ENCODE assay signal across 17 cellular contexts in genomic region chr3:141391298-141392017, GRCh38. TPM values are rescaled to one million over a fixed set of nuclear protein-coding genes. Genes with fewer than 3 reads are reported as not detected.
DNase-seq lines count a peak whose midpoint lies in the region; ATAC-seq, FAIRE-seq and TF ChIP-seq lines count a peak whose summit lies in the region.
"Had no signal": no experiment of that assay in that cellular context is flagged by ENCODE, and none has a peak within 500 bp of the region (broad histone marks: within the 10 kb centered on the region; RNA-seq: fewer than 3 reads in every experiment).

No MANE protein-coding gene starts in this region.

- 14% methylated on average over 4 of the region's 4 CpGs for WGBS in GM12878 (ENCODE audit: insufficient coverage, insufficient replicate concordance, low lambda C conversion rate, missing lambda C conversion rate)
- 85 to 93% (median 91%) methylated on average over 4 of the region's 4 CpGs for WGBS in small intestine, 3 donors

- ATAC-seq in GM12878: peak; percentile 24
- ATAC-seq in GM18870 (IDR thresholded peaks at IDR 0.05; ENCODE audit: unreplicated experiment): no peak
- no peak for ATAC-seq in HG03432 (IDR thresholded peaks at IDR 0.05; ENCODE audit: unreplicated experiment)

- POLR2A ChIA-PET in GM12878 (lab: Charles Lee): interaction anchor here (0.9 to 18.5 kb wide), 3 partner anchors 11 to 19 kb away, joined by 3 to 453 read pairs (median 30); no protein-coding TSS in a partner anchor

- H3K9me3 ChIP-seq in GM12878 (replicated peaks; ENCODE audit: control insufficient read depth, insufficient read depth, low read length) (peaks cover 7% of the 10 kb centered on the region; the same call in 2 of the 3 replicates), small intestine (ENCODE audit: control insufficient read depth, low read depth) (no peaks in the 10 kb centered on the region)
- H3K9me3 ChIP-seq: uterus had no signal

- H3K36me3 Mint-ChIP-seq in HFFc6 (ENCODE audit: low read depth): peaks cover 74% of the 10 kb centered on the region
- H3K36me3 Mint-ChIP-seq in mesothelial cell of epicardium: peaks cover 11% of the 10 kb centered on the region
- peaks cover 7% of the 10 kb centered on the region for H3K36me3 Mint-ChIP-seq in glutamatergic neuron (ENCODE audit: unreplicated experiment)

- no peaks in the 10 kb centered on the region for H4K20me1 ChIP-seq in GM12878 (ENCODE audit: control insufficient read depth, insufficient read depth)
- H4K20me1 ChIP-seq: BLaER1 had no signal

- peaks cover 60% of the 10 kb centered on the region for H3K4me1 Mint-ChIP-seq in HFFc6 (ENCODE audit: low read depth)
- peaks cover 55% of the 10 kb centered on the region for H3K4me1 Mint-ChIP-seq in mesothelial cell of epicardium
- H3K4me1 Mint-ChIP-seq in glutamatergic neuron (ENCODE audit: low read depth, unreplicated experiment): peaks cover 28% of the 10 kb centered on the region

- BruUV-seq in GM12878 (replicated peaks; lab: Mats Ljungman, UMichigan): no TSS peak

- H3K4me3 Mint-ChIP-seq in HFFc6: no peak overlapping the region
- H3K4me3 Mint-ChIP-seq in mesothelial cell of epicardium: no peak overlapping the region
- H3K4me3 Mint-ChIP-seq in glutamatergic neuron (ENCODE audit: unreplicated experiment): no peak overlapping the region

- no peak for TF ChIP-seq CTCF in GM12865 (IDR thresholded peaks at IDR 0.05; ENCODE audit: insufficient read depth, low read depth, low read length, missing control alignments)
- TF ChIP-seq CTCF in HFFc6 (IDR thresholded peaks at IDR 0.05): no peak
- no peak for TF ChIP-seq CTCF in GM12878 (IDR thresholded peaks at IDR 0.05 in 2 of 3, conservative IDR thresholded peaks at IDR 0.05 in 1 of 3; ENCODE audit: control insufficient read depth in 2 of 3, extremely low read depth in 1 of 3, insufficient read depth in 1 of 3, low read depth in 3 of 3, low read length in 3 of 3)
- TF ChIP-seq CTCF in mesothelial cell of epicardium (IDR thresholded peaks at IDR 0.05; ENCODE audit: unreplicated experiment): no peak
- no peak for TF ChIP-seq CTCF in glutamatergic neuron (IDR thresholded peaks at IDR 0.05; ENCODE audit: partially characterized antibody, unreplicated experiment)

- SMC1A ChIA-PET in GM12878 (lab: Charles Lee; ENCODE audit: uncharacterized antibody, unreplicated experiment): interaction anchor here (0.9 to 19.8 kb wide), 10 partner anchors 8 to 63 kb away, joined by 3 to 573 read pairs (median 6); no protein-coding TSS in a partner anchor

- intact Hi-C loops in GM12878 (cut with micrococcal nuclease; ENCODE audit: unreplicated experiment): no loop called here

- TF ChIP-seq POLR2A in GM12878 (IDR thresholded peaks at IDR 0.05; ENCODE audit: low read depth, low read length): 0 out of 2 replicates have a peak, but pooled peaks have one; percentile 25

- no peak for TF ChIP-seq EP300 in GM12878 (IDR thresholded peaks at IDR 0.05; ENCODE audit: borderline replicate concordance in 1 of 2, control insufficient read depth in 1 of 2, low read depth in 2 of 2, low read length in 2 of 2)

- peak overlapping the region; percentile 41 for H3K9ac ChIP-seq in GM12878 (ENCODE audit: control insufficient read depth, insufficient read depth, low read length)
- H3K9ac ChIP-seq: BLaER1 had no signal

- peak; percentile 69 for DNase-seq in GM12865 (ENCODE audit: low read depth)
- DNase-seq in HFFc6: no peak
- DNase-seq in GM12878 (ENCODE audit: low read depth, low spot score): no peak
- DNase-seq in mesothelial cell of epicardium (ENCODE audit: low spot score in 2 of 2, unreplicated experiment in 2 of 2): no peak
- DNase-seq in small intestine: no peak
- no peak for DNase-seq in glutamatergic neuron
- DNase-seq: activated naive CD4-positive, alpha-beta T cell treated with anti-CD3 and anti-CD28 coated beads, Interleukin-2, amount 50 U/mL, for 16 hours; central memory CD4-positive, alpha-beta T cell; heart right ventricle; NCI-H2081 treated with DMSO at 0.1 percent for 48 hours; SHP77 treated with DMSO at 0.1 percent for 48 hours; uterus had no signal

- in situ Hi-C loops in GM12878 (cut with MboI): no loop called here

- RAD21 ChIA-PET in GM12878 (lab: Charles Lee; ENCODE audit: unreplicated experiment): interaction anchor here (1.0 to 14.4 kb wide), 5 partner anchors 11 to 30 kb away, joined by 3 to 387 read pairs (median 14); no protein-coding TSS in a partner anchor

- FAIRE-seq in GM12878 (lab: Jason Lieb, UNC) (no peak), small intestine (lab: Jason Lieb, UNC) (no peak)

- CTCF ChIA-PET in GM12878 (lab: Yijun Ruan, JAX): interaction anchor here (1.1 to 3.7 kb wide), 7 partner anchors 10 to 80 kb away, joined by 3 to 26 read pairs (median 4); no protein-coding TSS in a partner anchor

- no peaks in the 10 kb centered on the region for H3K27me3 ChIP-seq in GM12878 (replicated peaks in 1 of 2; ENCODE audit: control insufficient read depth in 2 of 2, insufficient read depth in 2 of 2, low read length in 1 of 2)
- H3K27me3 ChIP-seq in small intestine (ENCODE audit: control insufficient read depth in 2 of 2, insufficient read depth in 2 of 2, low read length in 2 of 2): no peaks in the 10 kb centered on the region
- H3K27me3 ChIP-seq: BLaER1, heart right ventricle, right atrium auricular region, uterus had no signal

- peaks cover 4% of the 10 kb centered on the region for H3K9me3 Mint-ChIP-seq in HFFc6
- H3K9me3 Mint-ChIP-seq in mesothelial cell of epicardium: peaks cover 4% of the 10 kb centered on the region
- peaks cover 4% of the 10 kb centered on the region for H3K9me3 Mint-ChIP-seq in glutamatergic neuron (ENCODE audit: unreplicated experiment)

- H3K4me1 ChIP-seq in GM12878 (ENCODE audit: control insufficient read depth, insufficient read depth, low read length): peaks cover 12% of the 10 kb centered on the region
- H3K4me1 ChIP-seq in small intestine (ENCODE audit: control insufficient read depth in 2 of 2, insufficient read depth in 1 of 2, low read depth in 1 of 2, low read length in 1 of 2): no peaks in the 10 kb centered on the region
- H3K4me1 ChIP-seq: BLaER1, right atrium auricular region, uterus had no signal

- H3K4me3 ChIP-seq in GM12865 (ENCODE audit: low read depth, low read length) (peak overlapping the region; percentile 81), GM12878 (0 out of 2 replicates have a peak overlapping the region, but pooled peaks have one; percentile 3), small intestine (ENCODE audit: low read depth in 1 of 2, low read length in 2 of 2) (no peak overlapping the region)
- H3K4me3 ChIP-seq: BLaER1, heart right ventricle, right atrium auricular region, uterus had no signal

- H3K27ac ChIP-seq in GM12878 (ENCODE audit: control insufficient read depth, insufficient read depth) (peak overlapping the region; percentile 56), small intestine (ENCODE audit: low read depth in 1 of 2, low read length in 1 of 2) (no peak overlapping the region)
- H3K27ac ChIP-seq: BLaER1, epithelial cell of prostate, heart right ventricle, right atrium auricular region had no signal

- H3K79me2 ChIP-seq in GM12878 (ENCODE audit: control insufficient read depth, insufficient read depth, low read length): peaks cover 83% of the 10 kb centered on the region

- TF ChIP-seq RAD21 in GM12878 (IDR thresholded peaks at IDR 0.05; ENCODE audit: insufficient read depth, low read depth, low read length): no peak

- H3K27ac Mint-ChIP-seq in HFFc6 (peak overlapping the region; percentile 40; the same call in 1 of the 2 replicates), mesothelial cell of epicardium (peak overlapping the region; percentile 86), glutamatergic neuron (ENCODE audit: unreplicated experiment) (no peak overlapping the region)

- H3K36me3 ChIP-seq in GM12878 (ENCODE audit: control insufficient read depth in 2 of 2, insufficient read depth in 2 of 2, low read length in 1 of 2): peaks cover 0 to 6% of the 10 kb centered on the region in 2 experiments; a peak in 2 of 4 replicates
- peaks cover 4% of the 10 kb centered on the region in 2 donors for H3K36me3 ChIP-seq in small intestine (ENCODE audit: control insufficient read depth in 2 of 2, insufficient read depth in 2 of 2, low read length in 2 of 2)
- H3K36me3 ChIP-seq: BLaER1, uterus had no signal

- H2AFZ ChIP-seq in GM12878 (ENCODE audit: control insufficient read depth, low read depth, low read length): no peak overlapping the region

- peak overlapping the region; percentile 95 for H3K4me2 ChIP-seq in GM12878 (ENCODE audit: control insufficient read depth, insufficient read depth)
- H3K4me2 ChIP-seq: BLaER1 had no signal

- H3K27me3 Mint-ChIP-seq in HFFc6 (ENCODE audit: insufficient read depth): no peaks in the 10 kb centered on the region
- H3K27me3 Mint-ChIP-seq in mesothelial cell of epicardium (ENCODE audit: low read depth): no peaks in the 10 kb centered on the region
- peaks cover 2% of the 10 kb centered on the region for H3K27me3 Mint-ChIP-seq in glutamatergic neuron (ENCODE audit: unreplicated experiment)

TF ChIP-seq in GM12878, 131 proteins besides CTCF, POLR2A, EP300 and RAD21 (continues in another document):
- TF ChIP-seq NR2F1 (conservative IDR thresholded peaks at IDR 0.05): peak; percentile 87

RNA-seq across cellular contexts. Expression of gene ZBTB38, which starts 23.2 kb away (rescaled TPM):
- total RNA-seq in HFFc6 (2021; fragmentation: NEBNext Ultra II Directional; extraction: Animal tissue kit (Norgen Biotek cat#: 25700)): 100 to 1,000 TPM; 146 to 172 (median 158) TPM
- 322 and 349 TPM in 2 replicates for total RNA-seq in GM12878 (2013; cell fraction: nucleolus; rRNA removed)
- 99.6 and 121 TPM in 2 replicates for total RNA-seq in GM12878 (2014; rRNA removed)
- 115 and 120 TPM in 2 replicates for total RNA-seq in GM12878 (2014; rRNA removed; fragmentation: Illumina TruSeq; extraction: Trizol)
- 107 TPM in 2 replicates for total RNA-seq in GM12878 (2021)
- 41.0 TPM for polyA plus RNA-seq in GM12878 (2011; ENCODE audit: low read depth)
- 63.3 and 66.4 TPM in 2 replicates for polyA plus RNA-seq in GM12878 (2011; rRNA removed)
- polyA plus RNA-seq in GM12878 (2011; cell fraction: cytosol; rRNA removed): 39.5 and 46.7 TPM in 2 replicates
- polyA plus RNA-seq in GM12878 (2011; cell fraction: nucleus; rRNA removed): 79.0 and 87.0 TPM in 2 replicates
- 34.3 and 59.6 TPM in 2 replicates for polyA plus RNA-seq in GM12878 (2012)
- 91.5 and 109 TPM in 2 replicates for polyA plus RNA-seq in GM12878 (2014; fragmentation: Illumina TruSeq; extraction: Trizol)
- 10 to 100 TPM; 34.2 to 53.6 TPM for polyA plus RNA-seq in GM12878 (2014; fragmentation: Nextera tagmentation; extraction: Ambion mirVana)
- 45.4 and 50.3 TPM in 2 replicates for polyA plus RNA-seq in GM12878 (2014; rRNA removed)
- polyA plus RNA-seq in GM12878 (2016; fragmentation: Nextera tagmentation; extraction: Ambion mirVana): 10 to 100 TPM; 85.8 to 97.5 TPM
- polyA minus RNA-seq in GM12878 (2011; rRNA and poly(A)+ RNA removed): 168 and 259 TPM in 2 replicates
- 57.7 and 59.8 TPM in 2 replicates for polyA minus RNA-seq in GM12878 (2011; cell fraction: cytosol; rRNA and poly(A)+ RNA removed)
- polyA minus RNA-seq in GM12878 (2011; cell fraction: nucleus; rRNA and poly(A)+ RNA removed): 151 and 195 TPM in 2 replicates
- total RNA-seq in mesothelial cell of epicardium: 44.4 to 46.7 TPM (median 46.3 TPM) in 3 replicates
- 10 to 100 TPM; 11.9 to 24.9 (median 18.8) TPM for polyA plus RNA-seq in small intestine
- total RNA-seq in glutamatergic neuron (ENCODE audit: unreplicated experiment): 9.3 TPM

Comparison
In these comparisons a context has a peak if more than half of its experiments do, and no peak if none do; other contexts are left out.
1. H3K4me3 ChIP-seq: peak in GM12865 (single experiment) and GM12878 (single experiment); none in small intestine (0 of 2).